In genomic region chr3:147407107-147407494, GRCh38 we compare ENCODE assay signal across 1 cellular context.
TF ChIP-seq lines count a peak whose summit lies in the region.

No MANE protein-coding gene starts in this region.

TF ChIP-seq in H1, 55 proteins besides CTCF, POLR2A, EP300 and RAD21:
- TF ChIP-seq RNF2 (IDR thresholded peaks at IDR 0.05; ENCODE audit: borderline replicate concordance, low read depth, low read length, missing control alignments, poor library complexity, severe bottlenecking) (peak; percentile 80), CTBP2 (IDR thresholded peaks at IDR 0.05; ENCODE audit: borderline replicate concordance, insufficient read depth, insufficient read length, low read length) (peak; percentile 87), CBX8 (IDR thresholded peaks at IDR 0.05; ENCODE audit: borderline replicate concordance, low read depth, low read length) (peak; percentile 54; the same call in 1 of the 2 replicates), MAX (IDR thresholded peaks at IDR 0.05) (no peak), SP1 (IDR thresholded peaks at IDR 0.05; ENCODE audit: low read depth, low read length) (no peak), SUZ12 (IDR thresholded peaks at IDR 0.05; ENCODE audit: low read length) (peak; percentile 74), EZH2 (IDR thresholded peaks at IDR 0.05; ENCODE audit: low read depth, low read length, severe bottlenecking) (peak; percentile 87)
